8 cellular contexts compared by ENCODE assay signal in the genomic region with DNA sequence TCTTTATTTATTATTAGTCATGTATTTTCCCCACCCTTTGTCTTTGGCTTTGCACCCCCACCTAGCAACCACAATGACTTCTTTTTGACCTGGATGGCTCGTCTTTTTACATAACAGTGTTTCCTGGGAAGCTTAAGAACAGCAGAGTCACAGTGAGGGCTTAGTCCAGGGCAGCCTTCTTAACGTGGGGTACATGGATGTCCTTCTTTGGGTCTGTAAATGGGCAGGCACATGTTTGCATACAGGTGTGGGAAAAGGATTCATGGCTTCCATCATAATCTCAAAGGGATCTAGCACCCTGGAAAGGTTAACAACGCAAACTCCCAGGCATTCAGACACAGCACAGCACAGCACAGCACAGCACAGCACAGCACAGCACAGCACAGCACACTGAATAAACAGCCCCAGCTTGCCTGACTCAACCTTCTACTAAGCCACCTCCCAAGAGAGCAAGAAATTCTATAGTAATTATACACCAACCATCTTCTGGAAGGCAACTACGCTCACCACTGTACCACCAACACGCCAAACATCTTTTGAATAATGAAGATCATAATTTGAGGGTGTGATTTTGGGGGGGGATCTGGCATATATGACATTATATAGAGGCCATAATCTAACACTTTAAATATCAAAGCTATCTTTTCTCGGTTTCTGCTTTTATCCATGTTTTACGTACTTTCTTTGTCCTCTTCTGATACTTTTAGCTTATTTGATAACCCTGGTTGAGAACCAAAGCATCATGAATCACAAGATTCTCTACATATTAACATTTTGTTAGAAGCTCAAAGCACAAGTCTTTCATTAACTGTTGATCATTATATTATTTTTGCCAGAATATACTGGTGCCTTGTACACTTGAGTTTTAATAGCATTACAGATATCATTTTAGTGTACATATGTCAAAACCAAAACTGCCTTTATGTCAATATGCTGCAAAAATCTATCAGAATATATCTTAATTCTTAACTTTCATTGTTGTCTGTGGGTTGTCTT.
DNase-seq lines count a peak whose midpoint lies in the region; ATAC-seq, FAIRE-seq and TF ChIP-seq lines count a peak whose summit lies in the region.

No MANE protein-coding gene starts in this region.

- H3K27me3 ChIP-seq in rectal smooth muscle tissue (ENCODE audit: control insufficient read depth, insufficient read depth, low read length): no peaks in the 10 kb centered on the region

- DNase-seq in SK-MEL-5 (ENCODE audit: low read depth, low spot score) (peak; percentile 57), epithelial cell of prostate (ENCODE audit: low read depth, low spot score) (no peak), D341Med (ENCODE audit: low spot score) (no peak), NCI-H1048 (lab: John Stamatoyannopoulos, UW) (no peak), GM12892 (ENCODE audit: insufficient read length) (no peak)

- H3K4me1 ChIP-seq in rectal smooth muscle tissue (ENCODE audit: control insufficient read depth, insufficient read depth, low read length): peaks cover 22% of the 10 kb centered on the region

- in situ Hi-C loops in GM18951 (cut with MboI; ENCODE audit: low sequenced_read_pairs, unreplicated experiment) (no loop called here), SK-MEL-5 (cut with HindIII; ENCODE audit: low pct_unique_long_range_greater_than_20kb, low sequenced_read_pairs) (no loop called here)

- H3K9ac ChIP-seq in rectal smooth muscle tissue (ENCODE audit: low read length): peak overlapping the region; percentile 26

- ATAC-seq in GM19452 (IDR thresholded peaks at IDR 0.05; ENCODE audit: unreplicated experiment): no peak

- peak overlapping the region; percentile 68 for H3K4me3 ChIP-seq in rectal smooth muscle tissue (ENCODE audit: low read length)

- H3K36me3 ChIP-seq in rectal smooth muscle tissue (ENCODE audit: control insufficient read depth, insufficient read depth, low read length): peaks cover 3% of the 10 kb centered on the region

- H3K27ac ChIP-seq in epithelial cell of prostate: peak overlapping the region; percentile 100
- H3K27ac ChIP-seq in rectal smooth muscle tissue (ENCODE audit: low read depth, low read length): peak overlapping the region; percentile 79

- no peak for FAIRE-seq in GM12892 (lab: Jason Lieb, UNC)

- TF ChIP-seq POLR2A in GM18951 (IDR thresholded peaks at IDR 0.05; ENCODE audit: extremely low read depth, insufficient read depth, insufficient read length) (peak; percentile 18), GM12892 (IDR thresholded peaks at IDR 0.05; ENCODE audit: low read depth, low read length) (no peak)
